1 cellular context compared by ENCODE assay signal in genomic region chr19:36014029-36014924, GRCh38.
TF ChIP-seq lines count a peak whose summit lies in the region.

Gene ALKBH6 (minus strand): TSS chr19:36014213. CDS start chr19:36013397, 816 bp downstream.

TF ChIP-seq in HepG2, 621 proteins besides CTCF, POLR2A, EP300 and RAD21 (continued from another document and continues in another):
- peak; percentile 51; the same call in 1 of the 2 replicates for TF ChIP-seq CEBPZ (IDR thresholded peaks at IDR 0.05; ENCODE audit: low read length)
- no peak for TF ChIP-seq ISL2 (CRISPR knock-in tag; IDR thresholded peaks at IDR 0.05)
- TF ChIP-seq PHF8 (CRISPR knock-in tag; IDR thresholded peaks at IDR 0.05): peak; percentile 65; the same call in 1 of the 2 replicates
- TF ChIP-seq JUND (CRISPR knock-in tag; IDR thresholded peaks at IDR 0.05): no peak
- TF ChIP-seq ZNF274 (CRISPR knock-in tag; IDR thresholded peaks at IDR 0.05): 0 out of 2 replicates have a peak, but pooled peaks have one; percentile 21
- TF ChIP-seq GATAD1 (CRISPR knock-in tag; IDR thresholded peaks at IDR 0.05): peak; percentile 70
- TF ChIP-seq ESRRA (CRISPR knock-in tag; IDR thresholded peaks at IDR 0.05; ENCODE audit: low read depth): no peak
- TF ChIP-seq ZNF235 (CRISPR knock-in tag; IDR thresholded peaks at IDR 0.05; ENCODE audit: borderline replicate concordance): no peak
- TF ChIP-seq ERF (CRISPR knock-in tag; IDR thresholded peaks at IDR 0.05): no peak
- no peak for TF ChIP-seq ZSCAN21 (CRISPR knock-in tag; IDR thresholded peaks at IDR 0.05; ENCODE audit: borderline replicate concordance)
- TF ChIP-seq ARHGAP35 (CRISPR knock-in tag; IDR thresholded peaks at IDR 0.05; ENCODE audit: borderline replicate concordance): no peak
- TF ChIP-seq ZNF333 (CRISPR knock-in tag; IDR thresholded peaks at IDR 0.05; ENCODE audit: borderline replicate concordance): no peak
- TF ChIP-seq ZNF224 (CRISPR knock-in tag; IDR thresholded peaks at IDR 0.05): no peak
- no peak for TF ChIP-seq ZNF337 (CRISPR knock-in tag; IDR thresholded peaks at IDR 0.05; ENCODE audit: borderline replicate concordance, low read depth)
- no peak for TF ChIP-seq ZNF552 (CRISPR knock-in tag; IDR thresholded peaks at IDR 0.05; ENCODE audit: borderline replicate concordance)
- no peak for TF ChIP-seq MEIS1 (CRISPR knock-in tag; IDR thresholded peaks at IDR 0.05; ENCODE audit: borderline replicate concordance)
- peak; percentile 41; the same call in 1 of the 2 replicates for TF ChIP-seq BORCS8-MEF2B (CRISPR knock-in tag; IDR thresholded peaks at IDR 0.05)
- no peak for TF ChIP-seq THRA (CRISPR knock-in tag; IDR thresholded peaks at IDR 0.05; ENCODE audit: borderline replicate concordance)
- TF ChIP-seq RBFOX2 (IDR thresholded peaks at IDR 0.05; ENCODE audit: low read depth, low read length): peak; percentile 51; the same call in 1 of the 2 replicates
- no peak for TF ChIP-seq ZNF430 (CRISPR knock-in tag; IDR thresholded peaks at IDR 0.05)
- no peak for TF ChIP-seq ZNF570 (CRISPR knock-in tag; IDR thresholded peaks at IDR 0.05; ENCODE audit: borderline replicate concordance)
- no peak for TF ChIP-seq NKX3-1 (CRISPR knock-in tag; IDR thresholded peaks at IDR 0.05)
- TF ChIP-seq ZNF850 (CRISPR knock-in tag; conservative IDR thresholded peaks at IDR 0.05): no peak
- no peak for TF ChIP-seq MATR3 (CRISPR knock-in tag; IDR thresholded peaks at IDR 0.05)
- TF ChIP-seq ZNF619 (CRISPR knock-in tag; IDR thresholded peaks at IDR 0.05): 0 out of 2 replicates have a peak, but pooled peaks have one; percentile 40
- no peak for TF ChIP-seq ZBTB42 (CRISPR knock-in tag; IDR thresholded peaks at IDR 0.05)
- TF ChIP-seq ZNF446 (CRISPR knock-in tag; IDR thresholded peaks at IDR 0.05): no peak
- no peak for TF ChIP-seq PLRG1 (conservative IDR thresholded peaks at IDR 0.05)
- no peak for TF ChIP-seq ZNF569 (CRISPR knock-in tag; IDR thresholded peaks at IDR 0.05; ENCODE audit: borderline replicate concordance)
- no peak for TF ChIP-seq ZSCAN20 (CRISPR knock-in tag; IDR thresholded peaks at IDR 0.05; ENCODE audit: borderline replicate concordance)
- peak; percentile 17; the same call in 1 of the 2 replicates for TF ChIP-seq TARDBP (CRISPR knock-in tag; IDR thresholded peaks at IDR 0.05)
- TF ChIP-seq ZNF878 (CRISPR knock-in tag; IDR thresholded peaks at IDR 0.05): no peak
- TF ChIP-seq FOXC1 (CRISPR knock-in tag; IDR thresholded peaks at IDR 0.05; ENCODE audit: borderline replicate concordance): no peak
- TF ChIP-seq ZNF496 (CRISPR knock-in tag; IDR thresholded peaks at IDR 0.05; ENCODE audit: insufficient replicate concordance): no peak
- TF ChIP-seq ZNF547 (CRISPR knock-in tag; IDR thresholded peaks at IDR 0.05): peak; percentile 80; the same call in 1 of the 2 replicates
- no peak for TF ChIP-seq TCF7L2 (IDR thresholded peaks at IDR 0.05; ENCODE audit: low read depth, low read length)
- 0 out of 2 replicates have a peak, but pooled peaks have one; percentile 49 for TF ChIP-seq FLYWCH1 (CRISPR knock-in tag; IDR thresholded peaks at IDR 0.05)
- no peak for TF ChIP-seq SKIL (CRISPR knock-in tag; IDR thresholded peaks at IDR 0.05; ENCODE audit: borderline replicate concordance)
- no peak for TF ChIP-seq BRD4 (CRISPR knock-in tag; IDR thresholded peaks at IDR 0.05)
- TF ChIP-seq KLF15 (CRISPR knock-in tag; IDR thresholded peaks at IDR 0.05; ENCODE audit: borderline replicate concordance): no peak
- no peak; the same call in 1 of the 2 replicates for TF ChIP-seq ZFP36L1 (CRISPR knock-in tag; IDR thresholded peaks at IDR 0.05)
- TF ChIP-seq GABPB1 (CRISPR knock-in tag; IDR thresholded peaks at IDR 0.05): peak; percentile 87
- TF ChIP-seq ZFP36L2 (CRISPR knock-in tag; IDR thresholded peaks at IDR 0.05): no peak
- TF ChIP-seq ZNF792 (CRISPR knock-in tag; IDR thresholded peaks at IDR 0.05): peak; percentile 23; the same call in 1 of the 2 replicates
- TF ChIP-seq ZNF17 (CRISPR knock-in tag; IDR thresholded peaks at IDR 0.05): no peak
- TF ChIP-seq ZBTB26 (CRISPR knock-in tag; IDR thresholded peaks at IDR 0.05; ENCODE audit: borderline replicate concordance): no peak
- TF ChIP-seq ZNF589 (CRISPR knock-in tag; conservative IDR thresholded peaks at IDR 0.05): no peak
- no peak for TF ChIP-seq ZNF678 (CRISPR knock-in tag; IDR thresholded peaks at IDR 0.05)
- TF ChIP-seq SRSF9 (IDR thresholded peaks at IDR 0.05; ENCODE audit: borderline replicate concordance, insufficient read depth, low read depth, low read length, poor library complexity, severe bottlenecking): no peak
- TF ChIP-seq ZNF232 (CRISPR knock-in tag; IDR thresholded peaks at IDR 0.05; ENCODE audit: borderline replicate concordance): no peak
- TF ChIP-seq ZNF280B (CRISPR knock-in tag; IDR thresholded peaks at IDR 0.05; ENCODE audit: borderline replicate concordance): 0 out of 2 replicates have a peak, but pooled peaks have one; percentile 35
- TF ChIP-seq NRL (CRISPR knock-in tag; IDR thresholded peaks at IDR 0.05; ENCODE audit: borderline replicate concordance): peak; percentile 62; the same call in 1 of the 2 replicates
- no peak for TF ChIP-seq MZF1 (CRISPR knock-in tag; IDR thresholded peaks at IDR 0.05; ENCODE audit: borderline replicate concordance)
- no peak for TF ChIP-seq GLI4 (CRISPR knock-in tag; IDR thresholded peaks at IDR 0.05; ENCODE audit: borderline replicate concordance)
- no peak for TF ChIP-seq ZNF512 (CRISPR knock-in tag; IDR thresholded peaks at IDR 0.05)
- TF ChIP-seq ZNF20 (CRISPR knock-in tag; IDR thresholded peaks at IDR 0.05): no peak
- no peak for TF ChIP-seq GZF1 (CRISPR knock-in tag; IDR thresholded peaks at IDR 0.05)
- peak; percentile 66; the same call in 1 of the 2 replicates for TF ChIP-seq TGIF2 (CRISPR knock-in tag; IDR thresholded peaks at IDR 0.05)
- no peak for TF ChIP-seq IRX3 (CRISPR knock-in tag; IDR thresholded peaks at IDR 0.05; ENCODE audit: borderline replicate concordance, low read depth)
- TF ChIP-seq ZNF883 (CRISPR knock-in tag; IDR thresholded peaks at IDR 0.05; ENCODE audit: not compliant biosample characterization): peak; percentile 39
- no peak for TF ChIP-seq ZNF720 (CRISPR knock-in tag; IDR thresholded peaks at IDR 0.05)
- peak; percentile 17 for TF ChIP-seq PRPF4 (IDR thresholded peaks at IDR 0.05; ENCODE audit: low read depth, low read length, poor library complexity, severe bottlenecking)
- TF ChIP-seq FUBP1 (CRISPR knock-in tag; IDR thresholded peaks at IDR 0.05; ENCODE audit: borderline replicate concordance): no peak
